Comparison of ENCODE assay signal across 13 cellular contexts in genomic region chr20:18428490-18429173, GRCh38. TPM values are rescaled to one million over a fixed set of nuclear protein-coding genes. Genes with fewer than 3 reads are reported as not detected.
DNase-seq lines count a peak whose midpoint lies in the region; ATAC-seq and TF ChIP-seq lines count a peak whose summit lies in the region.
"Had no signal": no experiment of that assay in that cellular context is flagged by ENCODE, and none has a peak within 500 bp of the region (broad histone marks: within the 10 kb centered on the region; RNA-seq: fewer than 3 reads in every experiment).

No MANE protein-coding gene starts in this region.

- intact Hi-C loops in IMR-90 (cut with micrococcal nuclease) (no loop called here), right cardiac atrium (cut with DNase I) (no loop called here), sciatic nerve (cut with DNase I) (no loop called here)

- no CpG with 5 or more reads among the region's 3 CpGs for WGBS in IMR-90 (ENCODE audit: extremely low coverage in 2 of 2, insufficient read length in 1 of 2), 2 experiments
- WGBS in right cardiac atrium: 28% methylated on average over 3 of the region's 3 CpGs

- H3K27ac Mint-ChIP-seq in T-cell: no peak overlapping the region
- H3K27ac Mint-ChIP-seq: CD8-positive, alpha-beta memory T cell had no signal

- H2AK9ac ChIP-seq in IMR-90 (replicated peaks; ENCODE audit: low read depth, low read length, poor library complexity): no peak overlapping the region

- H3K4me1 ChIP-seq in IMR-90 (ENCODE audit: control insufficient read depth, insufficient read depth, low read length): no peaks in the 10 kb centered on the region
- peaks cover 1% of the 10 kb centered on the region for H3K4me1 ChIP-seq in right cardiac atrium (ENCODE audit: control insufficient read depth, insufficient read depth, low read length)

- peak; percentile 61 for ATAC-seq in IMR-90 (ENCODE audit: low read depth)
- ATAC-seq in right cardiac atrium: peak; percentile 90 to 97
- peak; percentile 55 for ATAC-seq in sciatic nerve
- no peak for ATAC-seq in HG02973 (IDR thresholded peaks at IDR 0.05; ENCODE audit: unreplicated experiment)
- no peak for ATAC-seq in T-cell (replicated peaks in 1 of 4)

- H3K27me3 Mint-ChIP-seq in T-cell: no peaks in the 10 kb centered on the region
- H3K27me3 Mint-ChIP-seq: CD8-positive, alpha-beta memory T cell had no signal

- H3K36me3 ChIP-seq in IMR-90 (ENCODE audit: control insufficient read depth, insufficient read depth, low read length): no peaks in the 10 kb centered on the region

- BruUV-seq in IMR-90 (replicated peaks; lab: Mats Ljungman, UMichigan): no TSS peak

- no peak overlapping the region for H3K56ac ChIP-seq in IMR-90 (ENCODE audit: extremely low read depth, insufficient read depth, low read length)

- H3K9me3 ChIP-seq in IMR-90 (ENCODE audit: control insufficient read depth, insufficient read depth, low read length): no peaks in the 10 kb centered on the region
- no peaks in the 10 kb centered on the region for H3K9me3 ChIP-seq in right cardiac atrium (ENCODE audit: control insufficient read depth, low read length)
- H3K9me3 ChIP-seq: SK-N-SH, tibial nerve had no signal

- DNase-seq in IMR-90 (peak; percentile 16), amniotic epithelial cell (ENCODE audit: low read depth) (peak; percentile 11), right cardiac atrium (peak; percentile 64 to 70 (median 68)), sciatic nerve (ENCODE audit: low spot score) (peak; percentile 68), NCI-H345 (lab: John Stamatoyannopoulos, UW) (no peak), T-cell (no peak), GF-D8 (lab: John Stamatoyannopoulos, UW) (no peak)
- DNase-seq: amniotic stem cell; CD8-positive, alpha-beta memory T cell; effector CD4-positive, alpha-beta T cell; SK-N-SH had no signal

- H3K27me3 ChIP-seq in IMR-90 (ENCODE audit: control insufficient read depth, insufficient read depth, low read length) (no peaks in the 10 kb centered on the region), right cardiac atrium (ENCODE audit: control insufficient read depth, insufficient read depth) (no peaks in the 10 kb centered on the region)
- H3K27me3 ChIP-seq: tibial nerve had no signal

- H4K5ac ChIP-seq in IMR-90 (ENCODE audit: low read depth, low read length): no peak overlapping the region

- H2AFZ ChIP-seq in IMR-90 (replicated peaks; ENCODE audit: low read length, poor library complexity): no peak overlapping the region

- H2BK120ac ChIP-seq in IMR-90 (ENCODE audit: low read depth, low read length): no peak overlapping the region

- TF ChIP-seq RAD21 in IMR-90 (IDR thresholded peaks at IDR 0.05; ENCODE audit: low read length): no peak

- H3K4me3 Mint-ChIP-seq in T-cell: no peak overlapping the region
- H3K4me3 Mint-ChIP-seq: CD8-positive, alpha-beta memory T cell had no signal

- no peak overlapping the region for H4K91ac ChIP-seq in IMR-90 (ENCODE audit: insufficient read depth, low read depth, low read length)

- no peak overlapping the region for H2BK20ac ChIP-seq in IMR-90 (ENCODE audit: low read depth, low read length)

- dilution Hi-C loops in IMR-90 (cut with HindIII; ENCODE audit: low sequenced_read_pairs, unreplicated experiment): no loop called here

- no peaks in the 10 kb centered on the region for H3K9me3 Mint-ChIP-seq in T-cell
- H3K9me3 Mint-ChIP-seq: CD8-positive, alpha-beta memory T cell had no signal

- H3K23ac ChIP-seq in IMR-90 (ENCODE audit: low read depth, low read length): no peak overlapping the region

- H3K4ac ChIP-seq in IMR-90 (ENCODE audit: low read depth, low read length): no peak overlapping the region

- H3K9ac ChIP-seq in IMR-90 (ENCODE audit: low read depth, low read length): no peak overlapping the region
- H3K9ac ChIP-seq: SK-N-SH had no signal

- H3K18ac ChIP-seq in IMR-90 (ENCODE audit: low read depth, low read length): no peak overlapping the region

- H3K79me1 ChIP-seq in IMR-90 (ENCODE audit: low read depth in 1 of 2, low read length in 2 of 2): no peaks in the 10 kb centered on the region

- H2BK5ac ChIP-seq in IMR-90 (ENCODE audit: low read depth, low read length, poor library complexity, severe bottlenecking): no peak overlapping the region

- in situ Hi-C loops in IMR-90 (cut with MboI; ENCODE audit: low sequenced_read_pairs): no loop called here

- no peak overlapping the region for H2AK5ac ChIP-seq in IMR-90 (ENCODE audit: low read depth, low read length)

- no peak for TF ChIP-seq CTCF in IMR-90 (conservative IDR thresholded peaks at IDR 0.05; ENCODE audit: low read depth, low read length)

- no peak overlapping the region for H3K14ac ChIP-seq in IMR-90 (replicated peaks; ENCODE audit: low read depth, low read length)

- no peak overlapping the region for H3K4me3 ChIP-seq in IMR-90 (ENCODE audit: insufficient read depth, low read depth, low read length)
- H3K4me3 ChIP-seq in right cardiac atrium (ENCODE audit: low read length): no peak overlapping the region
- H3K4me3 ChIP-seq: tibial nerve had no signal

- H3K27ac ChIP-seq in IMR-90 (ENCODE audit: insufficient read depth, low read length) (no peak overlapping the region), right cardiac atrium (ENCODE audit: low read length) (no peak overlapping the region)
- H3K27ac ChIP-seq: tibial nerve had no signal

- POLR2A ChIA-PET in IMR-90 (lab: Charles Lee; ENCODE audit: unreplicated experiment): no interaction called here
- POLR2A ChIA-PET in T-cell (lab: Charles Lee): no interaction called here

- H2BK15ac ChIP-seq in IMR-90 (ENCODE audit: low read depth, low read length): no peak overlapping the region

- peaks cover 12% of the 10 kb centered on the region for H3K36me3 Mint-ChIP-seq in T-cell

- CTCF ChIA-PET in IMR-90 (lab: Yijun Ruan, JAX): interaction anchor here (0.6 kb wide), 1 partner anchor 9 kb away, joined by 10 read pairs; no protein-coding TSS in a partner anchor
- CTCF ChIA-PET in T-cell (lab: Charles Lee): no interaction called here

- H3K4me1 Mint-ChIP-seq in T-cell: no peaks in the 10 kb centered on the region
- H3K4me1 Mint-ChIP-seq: CD8-positive, alpha-beta memory T cell had no signal

- H4K8ac ChIP-seq in IMR-90 (ENCODE audit: low read depth in 2 of 2, low read length in 2 of 2): no peak overlapping the region

- TF ChIP-seq POLR2A in IMR-90 (IDR thresholded peaks at IDR 0.05; ENCODE audit: low read depth, low read length): no peak

- no peaks in the 10 kb centered on the region for H3K9me1 ChIP-seq in IMR-90 (ENCODE audit: insufficient read depth, low read length)

- no peaks in the 10 kb centered on the region for H4K20me1 ChIP-seq in IMR-90 (ENCODE audit: insufficient read depth, low read length)

- H3K4me2 ChIP-seq in IMR-90 (ENCODE audit: low read depth, low read length): no peak overlapping the region
- H3K4me2 ChIP-seq: SK-N-SH had no signal

TF ChIP-seq in IMR-90, 13 proteins besides CTCF, POLR2A, EP300 and RAD21:
- TF ChIP-seq FOS (IDR thresholded peaks at IDR 0.05; ENCODE audit: low read depth, low read length) (no peak), SMC3 (IDR thresholded peaks at IDR 0.05; ENCODE audit: low read depth, low read length) (no peak), RCOR1 (IDR thresholded peaks at IDR 0.05; ENCODE audit: insufficient replicate concordance, low read length) (no peak), CHD1 (IDR thresholded peaks at IDR 0.05; ENCODE audit: low read depth, low read length) (no peak), MXI1 (IDR thresholded peaks at IDR 0.05; ENCODE audit: borderline replicate concordance, low read depth, low read length) (no peak), NFE2L2 (IDR thresholded peaks at IDR 0.05; ENCODE audit: low read depth, low read length) (no peak), CEBPB (IDR thresholded peaks at IDR 0.05; ENCODE audit: low read depth, low read length) (no peak), MAFK (IDR thresholded peaks at IDR 0.05; ENCODE audit: low read depth, low read length) (no peak), MAZ (IDR thresholded peaks at IDR 0.05; ENCODE audit: borderline replicate concordance, low read depth, low read length) (no peak), BHLHE40 (IDR thresholded peaks at IDR 0.05; ENCODE audit: low read depth, low read length) (no peak), RFX5 (IDR thresholded peaks at IDR 0.05; ENCODE audit: low read depth, low read length) (no peak)
- TF ChIP-seq, protein P1, sequence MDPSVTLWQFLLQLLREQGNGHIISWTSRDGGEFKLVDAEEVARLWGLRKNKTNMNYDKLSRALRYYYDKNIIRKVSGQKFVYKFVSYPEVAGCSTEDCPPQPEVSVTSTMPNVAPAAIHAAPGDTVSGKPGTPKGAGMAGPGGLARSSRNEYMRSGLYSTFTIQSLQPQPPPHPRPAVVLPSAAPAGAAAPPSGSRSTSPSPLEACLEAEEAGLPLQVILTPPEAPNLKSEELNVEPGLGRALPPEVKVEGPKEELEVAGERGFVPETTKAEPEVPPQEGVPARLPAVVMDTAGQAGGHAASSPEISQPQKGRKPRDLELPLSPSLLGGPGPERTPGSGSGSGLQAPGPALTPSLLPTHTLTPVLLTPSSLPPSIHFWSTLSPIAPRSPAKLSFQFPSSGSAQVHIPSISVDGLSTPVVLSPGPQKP (IDR thresholded peaks at IDR 0.05; ENCODE audit: borderline replicate concordance, low read depth, low read length): no peak
- TF ChIP-seq, protein P2, sequence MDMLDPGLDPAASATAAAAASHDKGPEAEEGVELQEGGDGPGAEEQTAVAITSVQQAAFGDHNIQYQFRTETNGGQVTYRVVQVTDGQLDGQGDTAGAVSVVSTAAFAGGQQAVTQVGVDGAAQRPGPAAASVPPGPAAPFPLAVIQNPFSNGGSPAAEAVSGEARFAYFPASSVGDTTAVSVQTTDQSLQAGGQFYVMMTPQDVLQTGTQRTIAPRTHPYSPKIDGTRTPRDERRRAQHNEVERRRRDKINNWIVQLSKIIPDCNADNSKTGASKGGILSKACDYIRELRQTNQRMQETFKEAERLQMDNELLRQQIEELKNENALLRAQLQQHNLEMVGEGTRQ (IDR thresholded peaks at IDR 0.05; ENCODE audit: low read depth, low read length): no peak

RNA-seq across cellular contexts. Expression of gene DZANK1, which starts 38.2 kb away (rescaled TPM):
- total RNA-seq in IMR-90 (2012; rRNA removed) (0.54 and 0.83 TPM in 2 replicates), right cardiac atrium (1 to 10 TPM in 1 of 4 donors, under 1 TPM in 3; 0.53 to 1.0 (median 0.85) TPM), sciatic nerve (3.5 TPM), T-cell (1 to 10 TPM; 2.3 to 4.0 (median 3.2) TPM)
- polyA plus RNA-seq in IMR-90 (2012; rRNA removed) (1.1 TPM in 2 replicates), right cardiac atrium (0.79 TPM)
- polyA plus RNA-seq in IMR-90 (2012; cell fraction: cytosol; rRNA removed): 0.36 and 0.43 TPM in 2 replicates
- 1.8 and 3.9 TPM in 2 replicates for polyA plus RNA-seq in IMR-90 (2012; cell fraction: nucleus; rRNA removed; ENCODE audit: low replicate concordance)

RNA-seq across cellular contexts. Expression of gene POLR3F, which starts 38.6 kb away (rescaled TPM):
- 5.7 and 10.0 TPM in 2 replicates for total RNA-seq in IMR-90 (2012; rRNA removed)
- 4.7 and 7.2 TPM in 2 replicates for polyA plus RNA-seq in IMR-90 (2012; rRNA removed)
- 0.71 and 0.91 TPM in 2 replicates for polyA plus RNA-seq in IMR-90 (2012; cell fraction: cytosol; rRNA removed)
- polyA plus RNA-seq in IMR-90 (2012; cell fraction: nucleus; rRNA removed; ENCODE audit: low replicate concordance): 1.2 and 5.8 TPM in 2 replicates
- total RNA-seq in right cardiac atrium: 1 to 10 TPM; 6.7 to 8.7 (median 7.6) TPM
- polyA plus RNA-seq in right cardiac atrium: 6.1 TPM
- 7.7 TPM for total RNA-seq in sciatic nerve
- total RNA-seq in T-cell: 1 to 10 TPM; 5.9 to 8.8 (median 8.3) TPM

Comparison
In these comparisons a context has a peak if more than half of its experiments do, and no peak if none do; other contexts are left out.
1. ATAC-seq: peak in IMR-90 (single experiment), right cardiac atrium (2 of 2) and sciatic nerve (single experiment); none in HG02973 (single experiment) and T-cell (0 of 4).
2. DNase-seq: peak in IMR-90 (single experiment), amniotic epithelial cell (single experiment), right cardiac atrium (3 of 3) and sciatic nerve (single experiment); none in NCI-H345 (single experiment), T-cell (0 of 34) and GF-D8 (single experiment).